8 cellular contexts compared by ENCODE assay signal in genomic region chr20:50514750-50515149, GRCh38. TPM values are rescaled to one million over a fixed set of nuclear protein-coding genes. Genes with fewer than 3 reads are reported as not detected.
DNase-seq lines count a peak whose midpoint lies in the region; ATAC-seq, FAIRE-seq and TF ChIP-seq lines count a peak whose summit lies in the region.
"Had no signal": no experiment of that assay in that cellular context is flagged by ENCODE, and none has a peak within 500 bp of the region (broad histone marks: within the 10 kb centered on the region; RNA-seq: fewer than 3 reads in every experiment).

No MANE protein-coding gene starts in this region.

- H3K4me3 ChIP-seq in astrocyte (ENCODE audit: insufficient read depth, low read depth, low read length) (no peak overlapping the region), osteoblast (ENCODE audit: insufficient read depth, low read length) (no peak overlapping the region)

- H3K27me3 ChIP-seq in astrocyte (ENCODE audit: insufficient read depth, low read length) (no peaks in the 10 kb centered on the region), osteoblast (ENCODE audit: insufficient read depth, low read length) (no peaks in the 10 kb centered on the region)

- no peaks in the 10 kb centered on the region for H3K27me3 Mint-ChIP-seq in astrocyte (ENCODE audit: low read depth, unreplicated experiment)

- H3K36me3 ChIP-seq in astrocyte (ENCODE audit: insufficient read depth, low read length) (no peaks in the 10 kb centered on the region), osteoblast (ENCODE audit: insufficient read depth, low read length) (no peaks in the 10 kb centered on the region)

- FAIRE-seq in GM18507 (lab: Jason Lieb, UNC): peak; percentile 53
- no peak for FAIRE-seq in astrocyte (lab: Jason Lieb, UNC)

- H2AFZ ChIP-seq in astrocyte (ENCODE audit: low read depth, low read length): no peak overlapping the region
- H2AFZ ChIP-seq in osteoblast (ENCODE audit: low read length): no peak overlapping the region
- H2AFZ ChIP-seq: parathyroid adenoma had no signal

- H3K36me3 Mint-ChIP-seq in astrocyte (ENCODE audit: low read depth, unreplicated experiment): peaks cover 1% of the 10 kb centered on the region

- H3K27ac ChIP-seq in astrocyte (ENCODE audit: low read depth, low read length) (peak overlapping the region; percentile 80), osteoblast (ENCODE audit: low read depth, low read length) (peak overlapping the region; percentile 73)
- H3K27ac ChIP-seq: parathyroid adenoma had no signal

- no peak for DNase-seq in GM18507 (ENCODE audit: extremely low spot score, insufficient read length, low read depth)
- DNase-seq in astrocyte (ENCODE audit: low read depth): no peak
- no peak for DNase-seq in osteoblast (ENCODE audit: insufficient read length, low spot score, missing footprints)
- no peak for DNase-seq in activated effector memory CD4-positive, alpha-beta T cell treated with anti-CD3 and anti-CD28 coated beads, Interleukin-2, amount 50 U/mL, for 16 hours
- no peak for DNase-seq in NCI-H446 (lab: John Stamatoyannopoulos, UW)
- DNase-seq in NAMALWA (ENCODE audit: low spot score): no peak

- H3K79me2 ChIP-seq in astrocyte (ENCODE audit: insufficient read depth, low read length) (peaks cover 96% of the 10 kb centered on the region), osteoblast (ENCODE audit: insufficient read depth, low read length) (peaks cover 95% of the 10 kb centered on the region)

- H3K9me3 ChIP-seq in astrocyte (ENCODE audit: insufficient read depth, low read depth, low read length) (no peaks in the 10 kb centered on the region), osteoblast (ENCODE audit: low read depth, low read length) (no peaks in the 10 kb centered on the region)

- peaks cover 61% of the 10 kb centered on the region for H3K4me1 ChIP-seq in astrocyte (ENCODE audit: insufficient read depth, low read length)
- H3K4me1 ChIP-seq in osteoblast (ENCODE audit: insufficient read depth, low read length): peaks cover 71% of the 10 kb centered on the region

- H3K4me2 ChIP-seq in astrocyte (ENCODE audit: low read length) (peak overlapping the region; percentile 98), osteoblast (ENCODE audit: insufficient read depth, low read length) (no peak overlapping the region)

- no peak for TF ChIP-seq CTCF in astrocyte (IDR thresholded peaks at IDR 0.05; ENCODE audit: insufficient read depth, low read depth, low read length)
- TF ChIP-seq CTCF in osteoblast (IDR thresholded peaks at IDR 0.05; ENCODE audit: extremely low read depth, low read depth, low read length): no peak

- peak; percentile 16 for ATAC-seq in HG03108 (IDR thresholded peaks at IDR 0.05; ENCODE audit: unreplicated experiment)

- no peak overlapping the region for H3K9ac ChIP-seq in astrocyte (ENCODE audit: low read length)
- H3K9ac ChIP-seq: parathyroid adenoma had no signal

- H3K9me3 Mint-ChIP-seq in astrocyte (ENCODE audit: unreplicated experiment): no peaks in the 10 kb centered on the region

- H4K20me1 ChIP-seq in astrocyte (ENCODE audit: insufficient read depth, low read length) (peaks cover 71% of the 10 kb centered on the region), osteoblast (ENCODE audit: insufficient read depth, low read length) (peaks cover 39% of the 10 kb centered on the region)

- H3K4me3 Mint-ChIP-seq in astrocyte (ENCODE audit: unreplicated experiment): peak overlapping the region; percentile 58

- peaks cover 62% of the 10 kb centered on the region for H3K4me1 Mint-ChIP-seq in astrocyte (ENCODE audit: low read depth, unreplicated experiment)

- peak overlapping the region; percentile 87 for H3K27ac Mint-ChIP-seq in astrocyte (ENCODE audit: unreplicated experiment)

RNA-seq across cellular contexts. Expression of gene PTPN1, which starts 4.6 kb away (rescaled TPM):
- total RNA-seq in astrocyte (60.6 and 64.9 TPM in 2 replicates), osteoblast (27.4 and 28.6 TPM in 2 replicates)
